ENCODE assay signal across 12 cellular contexts in the genomic region with DNA sequence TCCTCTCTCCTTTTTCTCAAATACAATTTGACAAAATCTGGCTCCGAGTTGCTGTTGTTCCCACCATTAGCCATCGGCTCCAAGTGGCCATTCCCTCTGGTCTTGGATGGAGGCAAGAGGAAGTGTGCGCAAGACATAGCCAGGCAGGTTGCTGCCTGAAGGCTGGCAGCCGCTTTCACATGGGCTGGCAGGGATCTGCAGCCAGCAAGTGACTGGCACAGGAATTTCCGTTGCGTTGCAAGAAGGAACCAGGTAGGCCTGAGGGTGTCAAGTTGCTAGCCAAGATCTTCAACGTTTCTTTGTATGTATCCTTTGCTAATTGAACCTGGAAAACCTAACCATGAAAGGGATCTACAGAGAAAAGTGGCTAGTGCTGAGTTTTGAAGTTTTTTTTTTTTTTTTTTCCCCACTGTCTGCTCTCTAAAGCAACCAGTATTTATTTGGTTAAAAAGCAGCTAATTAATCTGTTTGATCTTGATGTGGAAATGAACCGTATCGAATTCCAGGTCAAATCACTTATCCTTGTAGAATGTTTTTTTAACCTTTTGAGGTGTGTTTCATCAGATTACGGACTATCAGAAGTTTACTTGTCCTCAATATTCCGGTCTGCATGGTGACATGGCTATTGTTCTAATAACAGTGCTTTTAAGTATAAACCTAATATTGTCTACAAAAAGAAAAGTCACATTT.
A peak's percentile ranks its signal among the peaks of the same experiment; 100 is the strongest.
DNase-seq lines count a peak whose midpoint lies in the region; ATAC-seq and TF ChIP-seq lines count a peak whose summit lies in the region.
"Had no signal": no experiment of that assay in that cellular context is flagged by ENCODE, and none has a peak within 500 bp of the region (broad histone marks: within the 10 kb centered on the region; RNA-seq: fewer than 3 reads in every experiment).

No MANE protein-coding gene starts in this region.

- no peaks in the 10 kb centered on the region for H3K9me3 ChIP-seq in parathyroid adenoma (ENCODE audit: control insufficient read depth, low read length)

- ATAC-seq in esophagus mucosa: peak; percentile 81
- ATAC-seq: naive thymus-derived CD4-positive, alpha-beta T cell had no signal

- H3K4me3 ChIP-seq in parathyroid adenoma (ENCODE audit: low read depth, low read length): peak overlapping the region; percentile 37

- peak overlapping the region; percentile 32 for H3K4me2 ChIP-seq in parathyroid adenoma (ENCODE audit: low read length)

- H3K4me1 Mint-ChIP-seq in activated T-helper 2 cell treated with anti-CD3 and anti-CD28 coated beads, Interferon-gamma antibody, Interleukin-2, Interleukin-4, amounts not matched to agents 10 μg/mL and 5 μg/mL and 100 μg/mL, durations not matched to agents 14 hours and 24 hours and 36 hours (ENCODE audit: low read depth): peaks cover 22% of the 10 kb centered on the region

- H3K4me1 ChIP-seq in parathyroid adenoma: peaks cover 38% of the 10 kb centered on the region

- H3K36me3 Mint-ChIP-seq in activated T-helper 2 cell treated with anti-CD3 and anti-CD28 coated beads, Interferon-gamma antibody, Interleukin-2, Interleukin-4, amounts not matched to agents 10 μg/mL and 5 μg/mL and 100 μg/mL, durations not matched to agents 14 hours and 24 hours and 36 hours (ENCODE audit: low read depth): no peaks in the 10 kb centered on the region

- no peak overlapping the region for H3K27ac Mint-ChIP-seq in activated T-helper 2 cell treated with anti-CD3 and anti-CD28 coated beads, Interferon-gamma antibody, Interleukin-2, Interleukin-4, amounts not matched to agents 10 μg/mL and 5 μg/mL and 100 μg/mL, durations not matched to agents 14 hours and 24 hours and 36 hours
- H3K27ac Mint-ChIP-seq: activated naive CD8-positive, alpha-beta T cell; naive thymus-derived CD4-positive, alpha-beta T cell had no signal

- in situ Hi-C loops in G401 (cut with HindIII; ENCODE audit: low sequenced_read_pairs): no loop called here

- H3K9ac ChIP-seq in parathyroid adenoma: peak overlapping the region; percentile 19

- H3K9me3 Mint-ChIP-seq in activated T-helper 2 cell treated with anti-CD3 and anti-CD28 coated beads, Interferon-gamma antibody, Interleukin-2, Interleukin-4, amounts not matched to agents 10 μg/mL and 5 μg/mL and 100 μg/mL, durations not matched to agents 14 hours and 24 hours and 36 hours: no peaks in the 10 kb centered on the region
- H3K9me3 Mint-ChIP-seq: naive thymus-derived CD4-positive, alpha-beta T cell had no signal

- H3K4me3 Mint-ChIP-seq in activated T-helper 2 cell treated with anti-CD3 and anti-CD28 coated beads, Interferon-gamma antibody, Interleukin-2, Interleukin-4, amounts not matched to agents 10 μg/mL and 5 μg/mL and 100 μg/mL, durations not matched to agents 14 hours and 24 hours and 36 hours (ENCODE audit: low read depth): no peak overlapping the region
- H3K4me3 Mint-ChIP-seq: activated naive CD8-positive, alpha-beta T cell; naive thymus-derived CD4-positive, alpha-beta T cell had no signal

- peak overlapping the region; percentile 62 for H2AFZ ChIP-seq in parathyroid adenoma

- H3K36me3 ChIP-seq in parathyroid adenoma (ENCODE audit: control insufficient read depth, insufficient read depth, low read length): no peaks in the 10 kb centered on the region

- H3K27me3 ChIP-seq in parathyroid adenoma (ENCODE audit: control insufficient read depth, insufficient read depth, low read length): no peaks in the 10 kb centered on the region

- H3K27me3 Mint-ChIP-seq in activated T-helper 2 cell treated with anti-CD3 and anti-CD28 coated beads, Interferon-gamma antibody, Interleukin-2, Interleukin-4, amounts not matched to agents 10 μg/mL and 5 μg/mL and 100 μg/mL, durations not matched to agents 14 hours and 24 hours and 36 hours (ENCODE audit: low read depth): no peaks in the 10 kb centered on the region
- H3K27me3 Mint-ChIP-seq: activated naive CD8-positive, alpha-beta T cell; naive thymus-derived CD4-positive, alpha-beta T cell had no signal

- H3K27ac ChIP-seq in parathyroid adenoma: peak overlapping the region; percentile 78

- peak; percentile 65 for DNase-seq in G401 (ENCODE audit: low spot score)
- peak; percentile 77 for DNase-seq in NCI-H226
- no peak for DNase-seq in HCEC 1CT
- no peak for DNase-seq in NCI-H2081 treated with DMSO at 0.1 percent for 48 hours (lab: John Stamatoyannopoulos, UW)
- DNase-seq in activated T-helper 2 cell treated with anti-CD3 and anti-CD28 coated beads, Interferon-gamma antibody, Interleukin-2, Interleukin-4, amounts not matched to agents 10 μg/mL and 5 μg/mL and 100 μg/mL, durations not matched to agents 14 hours and 24 hours and 36 hours (ENCODE audit: low spot score): no peak
- DNase-seq in NCI-H1694 (lab: John Stamatoyannopoulos, UW): no peak
- DNase-seq: naive thymus-derived CD4-positive, alpha-beta T cell; NCI-H187 treated with DMSO at 0.1 percent for 48 hours; T1000 had no signal

- peaks cover 14% of the 10 kb centered on the region for H3K79me2 ChIP-seq in parathyroid adenoma

- no peak for TF ChIP-seq CTCF in parathyroid adenoma (IDR thresholded peaks at IDR 0.05)

- intact Hi-C loops in activated T-helper 2 cell treated with anti-CD3 and anti-CD28 coated beads, Interferon-gamma antibody, Interleukin-2, Interleukin-4, amounts not matched to agents 10 μg/mL and 5 μg/mL and 100 μg/mL, durations not matched to agents 14 hours and 24 hours and 36 hours (cut with micrococcal nuclease): no loop called here

Comparison
In these comparisons a context has a peak if more than half of its experiments do, and no peak if none do; other contexts are left out.
1. DNase-seq: peak in G401 (single experiment) and NCI-H226 (single experiment); none in HCEC 1CT (single experiment), NCI-H2081 treated with DMSO at 0.1 percent for 48 hours (single experiment), activated T-helper 2 cell treated with anti-CD3 and anti-CD28 coated beads, Interferon-gamma antibody, Interleukin-2, Interleukin-4, amounts not matched to agents 10 μg/mL and 5 μg/mL and 100 μg/mL, durations not matched to agents 14 hours and 24 hours and 36 hours (single experiment) and NCI-H1694 (single experiment).